19 cellular contexts compared by ENCODE assay signal in genomic region chr3:178712247-178712646, GRCh38.
DNase-seq lines count a peak whose midpoint lies in the region; ATAC-seq and TF ChIP-seq lines count a peak whose summit lies in the region.
"Had no signal": no experiment of that assay in that cellular context is flagged by ENCODE, and none has a peak within 500 bp of the region (broad histone marks: within the 10 kb centered on the region; RNA-seq: fewer than 3 reads in every experiment).

No MANE protein-coding gene starts in this region.

- H3K9ac ChIP-seq in H9 (ENCODE audit: extremely low read depth, insufficient read length, low read length), result no peak overlapping the region
- H3K9ac ChIP-seq: KMS-11 had no signal

- no peaks in the 10 kb centered on the region for H3K36me3 ChIP-seq in heart right ventricle

- H2BK20ac ChIP-seq in H9 (ENCODE audit: low read depth, low read length, poor library complexity, severe bottlenecking), result no peak overlapping the region

- H3K9me3 Mint-ChIP-seq in H9, result no peaks in the 10 kb centered on the region

- no peak overlapping the region for H3K23ac ChIP-seq in H9 (ENCODE audit: insufficient read length, low read depth, low read length)

- WGBS in heart right ventricle, 2 donors, result 47 to 61% methylated on average over 5 of the region's 5 CpGs
- no CpG with 5 or more reads among the region's 5 CpGs for WGBS in H9 (ENCODE audit: extremely low coverage, insufficient read length, low lambda C conversion rate)

- H2AK5ac ChIP-seq in H9 (ENCODE audit: insufficient read length, low read length), result no peak overlapping the region

- H3K4me1 ChIP-seq in heart right ventricle (peaks cover 0 to 42% (median 19%) of the 10 kb centered on the region in 9 donors), H9 (ENCODE audit: insufficient read depth, low read length) (peaks cover 5% of the 10 kb centered on the region; the same call in 1 of the 2 replicates)

- H2BK12ac ChIP-seq in H9 (ENCODE audit: insufficient read length, low read depth, low read length), result no peak overlapping the region

- no peak overlapping the region for H3K4me2 ChIP-seq in H9 (ENCODE audit: insufficient read depth, insufficient read length, low read length)
- H3K4me2 ChIP-seq: KMS-11 had no signal

- no peak overlapping the region for H3K56ac ChIP-seq in H9 (ENCODE audit: insufficient read length, low read depth, low read length)

- H3K27me3 ChIP-seq in heart right ventricle (no peaks in the 10 kb centered on the region), H9 (ENCODE audit: insufficient read depth, low read length) (no peaks in the 10 kb centered on the region)

- intact Hi-C loops in heart right ventricle (cut with DNase I), result no loop called here
- intact Hi-C loops in cardiac septum (cut with DNase I), result no loop called here
- intact Hi-C loops in left ventricle myocardium superior (cut with micrococcal nuclease), result no loop called here

- no peak overlapping the region for H2AFZ ChIP-seq in H9 (ENCODE audit: low read length)

- no peak overlapping the region for H3K18ac ChIP-seq in H9 (ENCODE audit: insufficient read length, low read depth, low read length)

- H3K14ac ChIP-seq in H9 (ENCODE audit: insufficient read depth, low read length), result no peak overlapping the region

- DNase-seq in NCI-H2107 treated with DMSO at 0.1 percent for 48 hours (lab: John Stamatoyannopoulos, UW; ENCODE audit: unreplicated experiment) (peak; percentile 33), NCI-H2107 (lab: John Stamatoyannopoulos, UW) (no peak), heart right ventricle (no peak), cardiac septum (ENCODE audit: low spot score) (no peak), left ventricle myocardium superior (no peak), NCI-H1694 treated with DMSO at 0.1 percent for 48 hours (lab: John Stamatoyannopoulos, UW) (no peak), H9 (no peak)
- DNase-seq: Calu3; CD8-positive, alpha-beta memory T cell; DMS79; IMR-90; MV-4-11; NCI-H1105 treated with DMSO at 0.1 percent for 48 hours; NCI-H187; NCI-H446 had no signal

- no peak overlapping the region for H2BK120ac ChIP-seq in H9 (ENCODE audit: low read depth, low read length, poor library complexity, severe bottlenecking)

- no peaks in the 10 kb centered on the region for H3K36me3 Mint-ChIP-seq in H9 (ENCODE audit: insufficient read depth in 1 of 3, low read depth in 3 of 3)
- H3K36me3 Mint-ChIP-seq: CD8-positive, alpha-beta memory T cell had no signal

- H3K27me3 Mint-ChIP-seq in H9 (ENCODE audit: low read depth), result no peaks in the 10 kb centered on the region
- H3K27me3 Mint-ChIP-seq: CD8-positive, alpha-beta memory T cell had no signal

- no peaks in the 10 kb centered on the region for H4K20me1 ChIP-seq in H9 (ENCODE audit: control insufficient read depth, insufficient read depth, insufficient read length)

- no peak overlapping the region for H2BK5ac ChIP-seq in H9 (ENCODE audit: insufficient read length, low read length)

- H3K9me3 ChIP-seq in heart right ventricle, result no peaks in the 10 kb centered on the region
- H3K9me3 ChIP-seq in H9 (ENCODE audit: control insufficient read depth, low read depth, low read length), result no peaks in the 10 kb centered on the region

- ATAC-seq in heart right ventricle (peak in 5 of 8 donors; percentile 28 to 58 (median 38)), left ventricle myocardium superior (peak; percentile 52)
- ATAC-seq: SK-N-SH treated with all-trans-retinoic acid at 6 μM for 48 hours had no signal

- no peak overlapping the region for H3K4ac ChIP-seq in H9 (ENCODE audit: low read depth, low read length)

- H3K27ac Mint-ChIP-seq in H9, result no peak overlapping the region
- H3K27ac Mint-ChIP-seq: CD8-positive, alpha-beta memory T cell had no signal

- no peak overlapping the region for H3T11ph ChIP-seq in H9 (ENCODE audit: low read length)

- no peaks in the 10 kb centered on the region for H3K79me2 ChIP-seq in H9 (ENCODE audit: insufficient read depth, low read length)

- no peak overlapping the region for H4K8ac ChIP-seq in H9 (replicated peaks; ENCODE audit: insufficient read length, low read depth, low read length)

- peaks cover 7 to 12% of the 10 kb centered on the region in 2 experiments for H3K4me1 Mint-ChIP-seq in H9

- H4K91ac ChIP-seq in H9 (ENCODE audit: insufficient read length, low read depth, low read length), result no peak overlapping the region

- H3K4me3 Mint-ChIP-seq in H9, result no peak overlapping the region
- H3K4me3 Mint-ChIP-seq: CD8-positive, alpha-beta memory T cell had no signal

- H2BK15ac ChIP-seq in H9 (ENCODE audit: low read depth, low read length), result no peak overlapping the region

- no peaks in the 10 kb centered on the region for H3K23me2 ChIP-seq in H9 (ENCODE audit: insufficient read length, low read depth, low read length, poor library complexity, severe bottlenecking)

- H3K79me1 ChIP-seq in H9 (ENCODE audit: insufficient read depth, low read depth, low read length, poor library complexity, severe bottlenecking), result no peaks in the 10 kb centered on the region

- no peak for TF ChIP-seq CTCF in heart right ventricle (IDR thresholded peaks at IDR 0.05)
- TF ChIP-seq CTCF in H9 (conservative IDR thresholded peaks at IDR 0.05), result no peak

- peak overlapping the region in 3 of 10 donors; percentile 18 to 72 (median 24) for H3K27ac ChIP-seq in heart right ventricle
- H3K27ac ChIP-seq in H9 (ENCODE audit: insufficient read length, low read depth, low read length), result no peak overlapping the region
- H3K27ac ChIP-seq: C4-2B, KMS-11, RWPE1 had no signal

- H3K4me3 ChIP-seq in heart right ventricle, result no peak overlapping the region

- no peak overlapping the region for H4K5ac ChIP-seq in H9 (ENCODE audit: insufficient read length, low read depth, low read length)
